In genomic region chr7:151114151-151115090, GRCh38 we compare ENCODE assay signal across 10 cellular contexts.
DNase-seq lines count a peak whose midpoint lies in the region; ATAC-seq and TF ChIP-seq lines count a peak whose summit lies in the region.
"Had no signal": no experiment of that assay in that cellular context is flagged by ENCODE, and none has a peak within 500 bp of the region (broad histone marks: within the 10 kb centered on the region; RNA-seq: fewer than 3 reads in every experiment).

No MANE protein-coding gene starts in this region.

- H3K4me3 ChIP-seq in AG09309 (ENCODE audit: control insufficient read depth, low read depth, low read length) (no peak overlapping the region), choroid plexus epithelial cell (ENCODE audit: low read depth, low read length) (peak overlapping the region; percentile 44), mucosa of rectum (ENCODE audit: low read length in 2 of 2) (peak overlapping the region; percentile 41 to 47)

- peak; percentile 5 for DNase-seq in AG09309 (ENCODE audit: low read depth)
- peak; percentile 44 for DNase-seq in HPDE6-E6E7 (ENCODE audit: extremely low spot score)
- peak; percentile 67 for DNase-seq in choroid plexus epithelial cell (ENCODE audit: low read depth)
- no peak for DNase-seq in AML-193 (lab: John Stamatoyannopoulos, UW)
- DNase-seq in cerebellar nuclear complex (lab: John Stamatoyannopoulos, UW) = no peak
- DNase-seq in NCI-H1694 (lab: John Stamatoyannopoulos, UW) = no peak
- DNase-seq: GOT3, NCI-H1930 had no signal

- peaks cover 12 to 23% of the 10 kb centered on the region in 2 donors for H3K36me3 ChIP-seq in mucosa of rectum (ENCODE audit: control insufficient read depth in 2 of 2, insufficient read depth in 2 of 2, low read length in 2 of 2)

- ATAC-seq in HG03196 (IDR thresholded peaks at IDR 0.05; ENCODE audit: unreplicated experiment) = no peak

- H3K27ac ChIP-seq in mucosa of rectum (ENCODE audit: low read depth in 2 of 2, low read length in 2 of 2) = no peak overlapping the region

- H3K9ac ChIP-seq in mucosa of rectum (ENCODE audit: low read depth in 1 of 2, low read length in 2 of 2) = peak overlapping the region in 1 of 2 donors; percentile 53

- peaks cover 7 to 20% of the 10 kb centered on the region in 2 donors for H3K4me1 ChIP-seq in mucosa of rectum (ENCODE audit: control insufficient read depth in 2 of 2, insufficient read depth in 2 of 2, low read length in 2 of 2)

- H3K9me3 ChIP-seq in mucosa of rectum (ENCODE audit: control insufficient read depth in 2 of 2, low read length in 2 of 2) = no peaks in the 10 kb centered on the region

- TF ChIP-seq CTCF in AG09309 (IDR thresholded peaks at IDR 0.05; ENCODE audit: control insufficient read depth, insufficient read depth, low read depth, low read length, missing control alignments) = no peak
- TF ChIP-seq CTCF in choroid plexus epithelial cell (conservative IDR thresholded peaks at IDR 0.05; ENCODE audit: low read depth, low read length) = no peak

- H3K27me3 ChIP-seq in mucosa of rectum (ENCODE audit: control insufficient read depth in 2 of 2, insufficient read depth in 2 of 2, low read length in 2 of 2) = no peaks in the 10 kb centered on the region

Comparison
In these comparisons a context has a peak if more than half of its experiments do, and no peak if none do; other contexts are left out.
1. DNase-seq: peak in AG09309 (single experiment), HPDE6-E6E7 (single experiment) and choroid plexus epithelial cell (single experiment); none in AML-193 (0 of 2), cerebellar nuclear complex (0 of 2) and NCI-H1694 (single experiment).